ENCODE assay signal across 1 cellular context in the genomic region with DNA sequence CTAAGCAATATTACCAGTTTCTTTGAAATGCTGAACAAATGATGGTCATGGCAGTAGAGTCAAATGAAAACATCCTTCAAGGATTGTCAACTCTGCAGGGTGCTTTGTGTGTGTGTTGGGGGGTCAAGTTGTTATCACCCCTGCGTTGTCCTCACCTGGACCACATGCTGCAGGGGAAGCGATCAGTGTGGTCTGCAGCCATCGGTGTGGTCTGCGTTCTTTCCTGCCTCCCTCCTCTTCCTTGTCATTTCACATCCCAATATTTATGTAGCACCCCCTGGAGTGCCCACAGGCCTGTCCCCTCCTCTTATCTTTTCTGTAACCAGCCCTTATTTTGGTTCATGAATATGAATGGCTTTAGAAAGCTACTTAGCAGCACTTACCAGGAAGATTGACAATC.
TF ChIP-seq lines count a peak whose summit lies in the region.

No MANE protein-coding gene starts in this region.

TF ChIP-seq in WTC11, 78 proteins besides CTCF, POLR2A, EP300 and RAD21 (continued from another document):
- TF ChIP-seq, protein P1, sequence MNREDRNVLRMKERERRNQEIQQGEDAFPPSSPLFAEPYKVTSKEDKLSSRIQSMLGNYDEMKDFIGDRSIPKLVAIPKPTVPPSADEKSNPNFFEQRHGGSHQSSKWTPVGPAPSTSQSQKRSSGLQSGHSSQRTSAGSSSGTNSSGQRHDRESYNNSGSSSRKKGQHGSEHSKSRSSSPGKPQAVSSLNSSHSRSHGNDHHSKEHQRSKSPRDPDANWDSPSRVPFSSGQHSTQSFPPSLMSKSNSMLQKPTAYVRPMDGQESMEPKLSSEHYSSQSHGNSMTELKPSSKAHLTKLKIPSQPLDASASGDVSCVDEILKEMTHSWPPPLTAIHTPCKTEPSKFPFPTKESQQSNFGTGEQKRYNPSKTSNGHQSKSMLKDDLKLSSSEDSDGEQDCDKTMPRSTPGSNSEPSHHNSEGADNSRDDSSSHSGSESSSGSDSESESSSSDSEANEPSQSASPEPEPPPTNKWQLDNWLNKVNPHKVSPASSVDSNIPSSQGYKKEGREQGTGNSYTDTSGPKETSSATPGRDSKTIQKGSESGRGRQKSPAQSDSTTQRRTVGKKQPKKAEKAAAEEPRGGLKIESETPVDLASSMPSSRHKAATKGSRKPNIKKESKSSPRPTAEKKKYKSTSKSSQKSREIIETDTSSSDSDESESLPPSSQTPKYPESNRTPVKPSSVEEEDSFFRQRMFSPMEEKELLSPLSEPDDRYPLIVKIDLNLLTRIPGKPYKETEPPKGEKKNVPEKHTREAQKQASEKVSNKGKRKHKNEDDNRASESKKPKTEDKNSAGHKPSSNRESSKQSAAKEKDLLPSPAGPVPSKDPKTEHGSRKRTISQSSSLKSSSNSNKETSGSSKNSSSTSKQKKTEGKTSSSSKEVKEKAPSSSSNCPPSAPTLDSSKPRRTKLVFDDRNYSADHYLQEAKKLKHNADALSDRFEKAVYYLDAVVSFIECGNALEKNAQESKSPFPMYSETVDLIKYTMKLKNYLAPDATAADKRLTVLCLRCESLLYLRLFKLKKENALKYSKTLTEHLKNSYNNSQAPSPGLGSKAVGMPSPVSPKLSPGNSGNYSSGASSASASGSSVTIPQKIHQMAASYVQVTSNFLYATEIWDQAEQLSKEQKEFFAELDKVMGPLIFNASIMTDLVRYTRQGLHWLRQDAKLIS (CRISPR knock-in tag; IDR thresholded peaks at IDR 0.05; ENCODE audit: borderline replicate concordance) = no peak
- no peak for TF ChIP-seq CDX4 (CRISPR knock-in tag; IDR thresholded peaks at IDR 0.05; ENCODE audit: borderline replicate concordance)
- no peak for TF ChIP-seq ZNF232 (CRISPR knock-in tag; IDR thresholded peaks at IDR 0.05)
- TF ChIP-seq, protein P2, sequence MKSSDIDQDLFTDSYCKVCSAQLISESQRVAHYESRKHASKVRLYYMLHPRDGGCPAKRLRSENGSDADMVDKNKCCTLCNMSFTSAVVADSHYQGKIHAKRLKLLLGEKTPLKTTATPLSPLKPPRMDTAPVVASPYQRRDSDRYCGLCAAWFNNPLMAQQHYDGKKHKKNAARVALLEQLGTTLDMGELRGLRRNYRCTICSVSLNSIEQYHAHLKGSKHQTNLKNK (CRISPR knock-in tag; IDR thresholded peaks at IDR 0.05) = no peak
- no peak for TF ChIP-seq ZNF281 (CRISPR knock-in tag; IDR thresholded peaks at IDR 0.05)
